ENCODE assay signal across 16 cellular contexts in genomic region chr17:17947309-17947708, GRCh38. TPM values are rescaled to one million over a fixed set of nuclear protein-coding genes. Genes with fewer than 3 reads are reported as not detected.
DNase-seq lines count a peak whose midpoint lies in the region; ATAC-seq and TF ChIP-seq lines count a peak whose summit lies in the region.
"Had no signal": no experiment of that assay in that cellular context is flagged by ENCODE, and none has a peak within 500 bp of the region (broad histone marks: within the 10 kb centered on the region; RNA-seq: fewer than 3 reads in every experiment).

No MANE protein-coding gene starts in this region.

- no peak for TF ChIP-seq POLR2A in IMR-90 (IDR thresholded peaks at IDR 0.05; ENCODE audit: low read depth, low read length)
- no peak for TF ChIP-seq POLR2A in testis (IDR thresholded peaks at IDR 0.05)

- no TSS peak for BruUV-seq in IMR-90 (replicated peaks; lab: Mats Ljungman, UMichigan)

- peak overlapping the region; percentile 44 for H4K91ac ChIP-seq in IMR-90 (ENCODE audit: insufficient read depth, low read depth, low read length)
- no peak overlapping the region for H4K91ac ChIP-seq in H9 (ENCODE audit: insufficient read length, low read depth, low read length)

- H2BK15ac ChIP-seq in IMR-90 (ENCODE audit: low read depth, low read length) (no peak overlapping the region), H9 (ENCODE audit: low read depth, low read length) (no peak overlapping the region)

- peaks cover 25 to 33% of the 10 kb centered on the region in 2 experiments for H3K4me1 Mint-ChIP-seq in H9

- no peaks in the 10 kb centered on the region for H3K9me3 Mint-ChIP-seq in H9
- H3K9me3 Mint-ChIP-seq: CD4-positive, alpha-beta memory T cell had no signal

- TF ChIP-seq CTCF in IMR-90 (conservative IDR thresholded peaks at IDR 0.05; ENCODE audit: low read depth, low read length) (no peak), testis (IDR thresholded peaks at IDR 0.05) (no peak), H9 (conservative IDR thresholded peaks at IDR 0.05) (no peak)

- in situ Hi-C loops in IMR-90 (cut with MboI; ENCODE audit: low sequenced_read_pairs) = no loop called here

- H3K9me1 ChIP-seq in IMR-90 (ENCODE audit: insufficient read depth, low read length) = peaks cover 44% of the 10 kb centered on the region

- peak overlapping the region; percentile 57; the same call in 1 of the 2 replicates for H2BK20ac ChIP-seq in IMR-90 (ENCODE audit: low read depth, low read length)
- no peak overlapping the region for H2BK20ac ChIP-seq in H9 (ENCODE audit: low read depth, low read length, poor library complexity, severe bottlenecking)

- intact Hi-C loops in IMR-90 (cut with micrococcal nuclease) = no loop called here
- intact Hi-C loops in testis (cut with DNase I; ENCODE audit: low total_unique reads) = no loop called here

- no peak overlapping the region for H3K27ac Mint-ChIP-seq in H9
- H3K27ac Mint-ChIP-seq: CD4-positive, alpha-beta memory T cell had no signal

- H3K79me2 ChIP-seq in H9 (ENCODE audit: insufficient read depth, low read length) = no peaks in the 10 kb centered on the region

- H3K27me3 Mint-ChIP-seq in H9 (ENCODE audit: low read depth) = no peaks in the 10 kb centered on the region
- H3K27me3 Mint-ChIP-seq: CD4-positive, alpha-beta memory T cell had no signal

- H4K20me1 ChIP-seq in IMR-90 (ENCODE audit: insufficient read depth, low read length) (peaks cover 9% of the 10 kb centered on the region; the same call in 1 of the 2 replicates), H9 (ENCODE audit: control insufficient read depth, insufficient read depth, insufficient read length) (no peaks in the 10 kb centered on the region)

- no peak overlapping the region for H2AK9ac ChIP-seq in IMR-90 (replicated peaks; ENCODE audit: low read depth, low read length, poor library complexity)

- ATAC-seq in IMR-90 (ENCODE audit: low read depth) = no peak
- ATAC-seq in GM21526 (IDR thresholded peaks at IDR 0.05; ENCODE audit: low FRiP score, unreplicated experiment) = no peak
- no peak for ATAC-seq in HG02571 (IDR thresholded peaks at IDR 0.05; ENCODE audit: unreplicated experiment)
- ATAC-seq in GM21717 (IDR thresholded peaks at IDR 0.05; ENCODE audit: unreplicated experiment) = no peak
- ATAC-seq: HCT116 had no signal

- H3K4me2 ChIP-seq in IMR-90 (ENCODE audit: low read depth, low read length) (no peak overlapping the region), H9 (ENCODE audit: insufficient read depth, insufficient read length, low read length) (no peak overlapping the region)

- H3K36me3 ChIP-seq in IMR-90 (ENCODE audit: control insufficient read depth, insufficient read depth, low read length) = no peaks in the 10 kb centered on the region
- no peaks in the 10 kb centered on the region for H3K36me3 ChIP-seq in testis (ENCODE audit: low read depth, missing control alignments)
- H3K36me3 ChIP-seq: BE2C had no signal

- POLR2A ChIA-PET in IMR-90 (lab: Charles Lee; ENCODE audit: unreplicated experiment) = no interaction called here

- H3K23ac ChIP-seq in IMR-90 (ENCODE audit: low read depth, low read length) (peak overlapping the region; percentile 63), H9 (ENCODE audit: insufficient read length, low read depth, low read length) (no peak overlapping the region)

- H3K27me3 ChIP-seq in IMR-90 (ENCODE audit: control insufficient read depth, insufficient read depth, low read length) = no peaks in the 10 kb centered on the region
- no peaks in the 10 kb centered on the region for H3K27me3 ChIP-seq in testis
- no peaks in the 10 kb centered on the region for H3K27me3 ChIP-seq in H9 (ENCODE audit: insufficient read depth, low read length)
- H3K27me3 ChIP-seq: BE2C had no signal

- H3K27ac ChIP-seq in IMR-90 (ENCODE audit: insufficient read depth, low read length) (no peak overlapping the region), testis (peak overlapping the region; percentile 10 to 48), H9 (ENCODE audit: insufficient read length, low read depth, low read length) (no peak overlapping the region)
- H3K27ac ChIP-seq: SK-N-MC had no signal

- peak overlapping the region; percentile 83 for H2BK120ac ChIP-seq in IMR-90 (ENCODE audit: low read depth, low read length)
- no peak overlapping the region for H2BK120ac ChIP-seq in H9 (ENCODE audit: low read depth, low read length, poor library complexity, severe bottlenecking)

- H3T11ph ChIP-seq in H9 (ENCODE audit: low read length) = no peak overlapping the region

- no peak for TF ChIP-seq RAD21 in IMR-90 (IDR thresholded peaks at IDR 0.05; ENCODE audit: low read length)

- H3K4me1 ChIP-seq in IMR-90 (ENCODE audit: control insufficient read depth, insufficient read depth, low read length) = peaks cover 32% of the 10 kb centered on the region
- peaks cover 54% of the 10 kb centered on the region for H3K4me1 ChIP-seq in testis
- H3K4me1 ChIP-seq in H9 (ENCODE audit: insufficient read depth, low read length) = no peaks in the 10 kb centered on the region; the same call in 1 of the 2 replicates

- H3K9ac ChIP-seq in IMR-90 (ENCODE audit: low read depth, low read length) (no peak overlapping the region), H9 (ENCODE audit: extremely low read depth, insufficient read length, low read length) (no peak overlapping the region)

- dilution Hi-C loops in IMR-90 (cut with HindIII; ENCODE audit: low sequenced_read_pairs, unreplicated experiment) = no loop called here

- H2AK5ac ChIP-seq in IMR-90 (ENCODE audit: low read depth, low read length) (peak overlapping the region; percentile 83; the same call in 1 of the 2 replicates), H9 (ENCODE audit: insufficient read length, low read length) (no peak overlapping the region)

- no peak overlapping the region for H2AFZ ChIP-seq in IMR-90 (replicated peaks; ENCODE audit: low read length, poor library complexity)
- H2AFZ ChIP-seq in H9 (ENCODE audit: low read length) = no peak overlapping the region

- H3K79me1 ChIP-seq in IMR-90 (ENCODE audit: low read depth in 1 of 2, low read length in 2 of 2) (peaks cover 41 to 81% of the 10 kb centered on the region in 2 experiments), H9 (ENCODE audit: insufficient read depth, low read depth, low read length, poor library complexity, severe bottlenecking) (no peaks in the 10 kb centered on the region)

- CTCF ChIA-PET in IMR-90 (lab: Yijun Ruan, JAX) = interaction anchor here (1.1 kb wide), 1 partner anchor 56 kb away, joined by 3 read pairs; no protein-coding TSS in a partner anchor

- H3K4ac ChIP-seq in IMR-90 (ENCODE audit: low read depth, low read length) (peak overlapping the region; percentile 41), H9 (ENCODE audit: low read depth, low read length) (no peak overlapping the region)

- H3K56ac ChIP-seq in IMR-90 (ENCODE audit: extremely low read depth, insufficient read depth, low read length) (no peak overlapping the region), H9 (ENCODE audit: insufficient read length, low read depth, low read length) (no peak overlapping the region)

- H3K18ac ChIP-seq in IMR-90 (ENCODE audit: low read depth, low read length) (no peak overlapping the region), H9 (ENCODE audit: insufficient read length, low read depth, low read length) (no peak overlapping the region)

- H3K4me3 Mint-ChIP-seq in H9 = no peak overlapping the region

- no peaks in the 10 kb centered on the region for H3K9me3 ChIP-seq in IMR-90 (ENCODE audit: control insufficient read depth, insufficient read depth, low read length)
- no peaks in the 10 kb centered on the region for H3K9me3 ChIP-seq in testis
- H3K9me3 ChIP-seq in H9 (ENCODE audit: control insufficient read depth, low read depth, low read length) = no peaks in the 10 kb centered on the region
- H3K9me3 ChIP-seq: BE2C had no signal

- 80% methylated on average over 1 of the region's 5 CpGs; no CpG with 5 or more reads in 1 of the 2 experiments for WGBS in IMR-90 (ENCODE audit: extremely low coverage in 2 of 2, insufficient read length in 1 of 2), 2 experiments
- 57 to 73% methylated on average over 5 of the region's 5 CpGs for WGBS in testis, 2 donors
- WGBS in H9 (ENCODE audit: extremely low coverage, insufficient read length, low lambda C conversion rate) = no CpG with 5 or more reads among the region's 5 CpGs

- H4K5ac ChIP-seq in IMR-90 (ENCODE audit: low read depth, low read length) (no peak overlapping the region), H9 (ENCODE audit: insufficient read length, low read depth, low read length) (no peak overlapping the region)

- DNase-seq in IMR-90 (no peak), SK-N-DZ (ENCODE audit: low spot score) (peak; percentile 95), iris pigment epithelial cell (ENCODE audit: low read depth) (peak; percentile 34), testis (no peak), H9 (no peak)
- DNase-seq: BE2C; CD4-positive, alpha-beta memory T cell; NCI-H1048; NCI-H1694; NCI-H510A treated with DMSO at 0.1 percent for 48 hours; T-helper 1 cell had no signal

- no peak overlapping the region for H2BK12ac ChIP-seq in H9 (ENCODE audit: insufficient read length, low read depth, low read length)

- H4K8ac ChIP-seq in IMR-90 (ENCODE audit: low read depth in 2 of 2, low read length in 2 of 2) = peak overlapping the region in 1 of 2 experiments; percentile 41; a peak in 1 of 4 replicates
- no peak overlapping the region for H4K8ac ChIP-seq in H9 (replicated peaks; ENCODE audit: insufficient read length, low read depth, low read length)

- H3K23me2 ChIP-seq in H9 (ENCODE audit: insufficient read length, low read depth, low read length, poor library complexity, severe bottlenecking) = no peaks in the 10 kb centered on the region

- H3K14ac ChIP-seq in IMR-90 (replicated peaks; ENCODE audit: low read depth, low read length) = 0 out of 2 replicates have a peak overlapping the region, but pooled peaks have one; percentile 1
- H3K14ac ChIP-seq in H9 (ENCODE audit: insufficient read depth, low read length) = no peak overlapping the region

- H2BK5ac ChIP-seq in IMR-90 (ENCODE audit: low read depth, low read length, poor library complexity, severe bottlenecking) (no peak overlapping the region), H9 (ENCODE audit: insufficient read length, low read length) (no peak overlapping the region)

- H3K4me3 ChIP-seq in IMR-90 (ENCODE audit: insufficient read depth, low read depth, low read length) = no peak overlapping the region
- H3K4me3 ChIP-seq in testis = no peak overlapping the region
- H3K4me3 ChIP-seq: SK-N-MC had no signal

- no peaks in the 10 kb centered on the region for H3K36me3 Mint-ChIP-seq in H9 (ENCODE audit: insufficient read depth in 1 of 3, low read depth in 3 of 3)

RNA-seq across cellular contexts. Expression of gene TOM1L2, which starts 24.9 kb away (rescaled TPM):
- 23.3 and 34.4 TPM in 2 replicates for total RNA-seq in IMR-90 (2012; rRNA removed)
- polyA plus RNA-seq in IMR-90 (2012; rRNA removed) = 51.7 and 54.3 TPM in 2 replicates
- 33.4 and 54.4 TPM in 2 replicates for polyA plus RNA-seq in IMR-90 (2012; cell fraction: cytosol; rRNA removed)
- polyA plus RNA-seq in IMR-90 (2012; cell fraction: nucleus; rRNA removed; ENCODE audit: low replicate concordance) = 144 and 187 TPM in 2 replicates
- polyA plus RNA-seq in SK-N-DZ (2014; cell fraction: cytosol; rRNA removed) = 67.5 and 118 TPM in 2 replicates
- polyA plus RNA-seq in SK-N-DZ (2014; cell fraction: nucleus; rRNA removed) = 26.1 and 66.8 TPM in 2 replicates
- 100 to 1,000 TPM; 218 to 221 TPM for total RNA-seq in testis
- 92.4 TPM for polyA plus RNA-seq in testis (ENCODE audit: insufficient read depth, low read depth, low replicate concordance)
- total RNA-seq in H9 (2021) = 4.6 and 5.1 TPM in 2 replicates

RNA-seq across cellular contexts. Expression of gene DRC3, which starts 25.4 kb away (rescaled TPM):
- total RNA-seq in IMR-90 (2012; rRNA removed) (0.28 and 0.72 TPM in 2 replicates), testis (10 to 100 TPM; 21.6 to 22.1 TPM), H9 (2021) (0.31 and 0.68 TPM in 2 replicates)
- polyA plus RNA-seq in IMR-90 (2012; rRNA removed) (0.23 and 0.55 TPM in 2 replicates), testis (ENCODE audit: insufficient read depth, low read depth, low replicate concordance) (57.4 TPM)
- 0.12 and 0.30 TPM in 2 replicates for polyA plus RNA-seq in IMR-90 (2012; cell fraction: cytosol; rRNA removed)
- polyA plus RNA-seq in IMR-90 (2012; cell fraction: nucleus; rRNA removed; ENCODE audit: low replicate concordance) = 1.1 and 1.8 TPM in 2 replicates
- 0.48 and 0.49 TPM in 2 replicates for polyA plus RNA-seq in SK-N-DZ (2014; cell fraction: cytosol; rRNA removed)
- 2.9 and 4.0 TPM in 2 replicates for polyA plus RNA-seq in SK-N-DZ (2014; cell fraction: nucleus; rRNA removed)

Comparison
In these comparisons a context has a peak if more than half of its experiments do, and no peak if none do; other contexts are left out.
1. DNase-seq: peak in SK-N-DZ (single experiment) and iris pigment epithelial cell (single experiment); none in IMR-90 (single experiment), testis (single experiment) and H9 (single experiment).
2. H3K27ac ChIP-seq: peak in testis (2 of 2); none in IMR-90 (single experiment) and H9 (single experiment).
3. RNA of gene DRC3, which starts 25.4 kb away (total RNA-seq): 21.6 to 22.1 TPM in testis; 0.28 to 0.72 TPM in IMR-90 and 0.31 to 0.68 TPM in H9; every median in the first group is over 10 times any median in the second.